8 cellular contexts compared by ENCODE assay signal in genomic region chr19:42269518-42270345, GRCh38. TPM values are rescaled to one million over a fixed set of nuclear protein-coding genes. Genes with fewer than 3 reads are reported as not detected.
A peak's percentile ranks its signal among the peaks of the same experiment; 100 is the strongest.
DNase-seq lines count a peak whose midpoint lies in the region; ATAC-seq lines count a peak whose summit lies in the region.

No MANE protein-coding gene starts in this region.

- H3K27me3 ChIP-seq in iPS-15b (ENCODE audit: control insufficient read depth, insufficient read depth, low read length) = no peaks in the 10 kb centered on the region

- H3K27ac Mint-ChIP-seq in activated T-helper 1 cell treated with anti-CD3 and anti-CD28 coated beads, Interleukin-12 subunit alpha, Interleukin-12 subunit beta, Interleukin-2, Interleukin-4 antibody, amounts not matched to agents 30 ng/mL and 10 ng/mL and 1 ng/mL, durations not matched to agents 14 hours and 24 hours and 36 hours = peak overlapping the region; percentile 99
- H3K27ac Mint-ChIP-seq in stimulated activated naive B cell treated with anti-CD40 and anti-IgM and Interleukin-4, amounts not matched to agents 10 μg/mL and 1 μg/mL and 100 μg/mL, for 72 hours = peak overlapping the region; percentile 99

- no peaks in the 10 kb centered on the region for H3K9me3 ChIP-seq in iPS-15b (ENCODE audit: control insufficient read depth, insufficient read depth, low read length)

- no peak overlapping the region for H3K4me3 Mint-ChIP-seq in activated T-helper 1 cell treated with anti-CD3 and anti-CD28 coated beads, Interleukin-12 subunit alpha, Interleukin-12 subunit beta, Interleukin-2, Interleukin-4 antibody, amounts not matched to agents 30 ng/mL and 10 ng/mL and 1 ng/mL, durations not matched to agents 14 hours and 24 hours and 36 hours
- no peak overlapping the region for H3K4me3 Mint-ChIP-seq in stimulated activated naive B cell treated with anti-CD40 and anti-IgM and Interleukin-4, amounts not matched to agents 10 μg/mL and 1 μg/mL and 100 μg/mL, for 72 hours

- no peaks in the 10 kb centered on the region for H3K9me3 Mint-ChIP-seq in activated T-helper 1 cell treated with anti-CD3 and anti-CD28 coated beads, Interleukin-12 subunit alpha, Interleukin-12 subunit beta, Interleukin-2, Interleukin-4 antibody, amounts not matched to agents 30 ng/mL and 10 ng/mL and 1 ng/mL, durations not matched to agents 14 hours and 24 hours and 36 hours
- no peaks in the 10 kb centered on the region for H3K9me3 Mint-ChIP-seq in stimulated activated naive B cell treated with anti-CD40 and anti-IgM and Interleukin-4, amounts not matched to agents 10 μg/mL and 1 μg/mL and 100 μg/mL, for 72 hours

- peaks cover 33% of the 10 kb centered on the region for H3K4me1 Mint-ChIP-seq in activated T-helper 1 cell treated with anti-CD3 and anti-CD28 coated beads, Interleukin-12 subunit alpha, Interleukin-12 subunit beta, Interleukin-2, Interleukin-4 antibody, amounts not matched to agents 30 ng/mL and 10 ng/mL and 1 ng/mL, durations not matched to agents 14 hours and 24 hours and 36 hours (ENCODE audit: low read depth)
- peaks cover 32% of the 10 kb centered on the region in 2 donors for H3K4me1 Mint-ChIP-seq in stimulated activated naive B cell treated with anti-CD40 and anti-IgM and Interleukin-4, amounts not matched to agents 10 μg/mL and 1 μg/mL and 100 μg/mL, for 72 hours

- H3K9ac ChIP-seq in iPS-15b (ENCODE audit: low read depth, low read length) = peak overlapping the region; percentile 54

- H3K27me3 Mint-ChIP-seq in activated T-helper 1 cell treated with anti-CD3 and anti-CD28 coated beads, Interleukin-12 subunit alpha, Interleukin-12 subunit beta, Interleukin-2, Interleukin-4 antibody, amounts not matched to agents 30 ng/mL and 10 ng/mL and 1 ng/mL, durations not matched to agents 14 hours and 24 hours and 36 hours (ENCODE audit: insufficient read depth) = no peaks in the 10 kb centered on the region
- no peaks in the 10 kb centered on the region for H3K27me3 Mint-ChIP-seq in stimulated activated naive B cell treated with anti-CD40 and anti-IgM and Interleukin-4, amounts not matched to agents 10 μg/mL and 1 μg/mL and 100 μg/mL, for 72 hours

- H3K36me3 ChIP-seq in iPS-15b (ENCODE audit: control insufficient read depth, insufficient read depth, low read length) = peaks cover 12% of the 10 kb centered on the region

- DNase-seq in SIG-M5 treated with dmso at 0.1 percent for 504 hours (lab: John Stamatoyannopoulos, UW; ENCODE audit: unreplicated experiment) (peak; percentile 14), SIG-M5 (lab: John Stamatoyannopoulos, UW) (no peak), GM19238 (ENCODE audit: insufficient read length, low spot score) (no peak), COLO668 (lab: John Stamatoyannopoulos, UW; ENCODE audit: unreplicated experiment) (no peak)
- no peak for DNase-seq in activated T-helper 1 cell treated with anti-CD3 and anti-CD28 coated beads, Interleukin-12 subunit alpha, Interleukin-12 subunit beta, Interleukin-2, Interleukin-4 antibody, amounts not matched to agents 30 ng/mL and 10 ng/mL and 1 ng/mL, durations not matched to agents 14 hours and 24 hours and 36 hours (ENCODE audit: low spot score)
- no peak for DNase-seq in stimulated activated naive B cell treated with anti-CD40 and anti-IgM and Interleukin-4, amounts not matched to agents 10 μg/mL and 1 μg/mL and 100 μg/mL, for 72 hours

- H3K4me1 ChIP-seq in iPS-15b (ENCODE audit: control insufficient read depth, insufficient read depth, low read length) = peaks cover 8% of the 10 kb centered on the region

- no peak for ATAC-seq in stimulated activated naive B cell treated with anti-CD40 and anti-IgM and Interleukin-4, amounts not matched to agents 10 μg/mL and 1 μg/mL and 100 μg/mL, for 72 hours (replicated peaks)
- no peak for ATAC-seq in GM21723 (IDR thresholded peaks at IDR 0.05; ENCODE audit: unreplicated experiment)

- H3K4me3 ChIP-seq in iPS-15b (ENCODE audit: low read depth, low read length) = peak overlapping the region; percentile 64

- H3K36me3 Mint-ChIP-seq in activated T-helper 1 cell treated with anti-CD3 and anti-CD28 coated beads, Interleukin-12 subunit alpha, Interleukin-12 subunit beta, Interleukin-2, Interleukin-4 antibody, amounts not matched to agents 30 ng/mL and 10 ng/mL and 1 ng/mL, durations not matched to agents 14 hours and 24 hours and 36 hours (ENCODE audit: low read depth) = peaks cover 15% of the 10 kb centered on the region
- peaks cover 17 to 32% of the 10 kb centered on the region in 2 donors for H3K36me3 Mint-ChIP-seq in stimulated activated naive B cell treated with anti-CD40 and anti-IgM and Interleukin-4, amounts not matched to agents 10 μg/mL and 1 μg/mL and 100 μg/mL, for 72 hours

- intact Hi-C loops in activated T-helper 1 cell treated with anti-CD3 and anti-CD28 coated beads, Interleukin-12 subunit alpha, Interleukin-12 subunit beta, Interleukin-2, Interleukin-4 antibody, amounts not matched to agents 30 ng/mL and 10 ng/mL and 1 ng/mL, durations not matched to agents 14 hours and 24 hours and 36 hours (cut with micrococcal nuclease) = no loop called here

RNA-seq across cellular contexts. Expression of gene CIC, which starts 0.7 kb away (rescaled TPM):
- 66.9 and 68.0 TPM in 2 replicates for total RNA-seq in activated T-helper 1 cell treated with anti-CD3 and anti-CD28 coated beads, Interleukin-12 subunit alpha, Interleukin-12 subunit beta, Interleukin-2, Interleukin-4 antibody, amounts not matched to agents 30 ng/mL and 10 ng/mL and 1 ng/mL, durations not matched to agents 14 hours and 24 hours and 36 hours

RNA-seq across cellular contexts. Expression of gene ERF, which starts 14.8 kb away (rescaled TPM):
- total RNA-seq in activated T-helper 1 cell treated with anti-CD3 and anti-CD28 coated beads, Interleukin-12 subunit alpha, Interleukin-12 subunit beta, Interleukin-2, Interleukin-4 antibody, amounts not matched to agents 30 ng/mL and 10 ng/mL and 1 ng/mL, durations not matched to agents 14 hours and 24 hours and 36 hours = 71.9 and 78.4 TPM in 2 replicates

RNA-seq across cellular contexts. Expression of gene GSK3A, which starts 27.3 kb away (rescaled TPM):
- total RNA-seq in activated T-helper 1 cell treated with anti-CD3 and anti-CD28 coated beads, Interleukin-12 subunit alpha, Interleukin-12 subunit beta, Interleukin-2, Interleukin-4 antibody, amounts not matched to agents 30 ng/mL and 10 ng/mL and 1 ng/mL, durations not matched to agents 14 hours and 24 hours and 36 hours = 56.6 and 57.2 TPM in 2 replicates

RNA-seq across cellular contexts. Expression of gene PRR19, which starts 32.2 kb away (rescaled TPM):
- 1.0 and 1.4 TPM in 2 replicates for total RNA-seq in activated T-helper 1 cell treated with anti-CD3 and anti-CD28 coated beads, Interleukin-12 subunit alpha, Interleukin-12 subunit beta, Interleukin-2, Interleukin-4 antibody, amounts not matched to agents 30 ng/mL and 10 ng/mL and 1 ng/mL, durations not matched to agents 14 hours and 24 hours and 36 hours

RNA-seq across cellular contexts. Expression of gene PAFAH1B3, which starts 32.7 kb away (rescaled TPM):
- total RNA-seq in activated T-helper 1 cell treated with anti-CD3 and anti-CD28 coated beads, Interleukin-12 subunit alpha, Interleukin-12 subunit beta, Interleukin-2, Interleukin-4 antibody, amounts not matched to agents 30 ng/mL and 10 ng/mL and 1 ng/mL, durations not matched to agents 14 hours and 24 hours and 36 hours = 48.7 and 50.1 TPM in 2 replicates
